ENCODE assay signal across 33 cellular contexts in the genomic region with DNA sequence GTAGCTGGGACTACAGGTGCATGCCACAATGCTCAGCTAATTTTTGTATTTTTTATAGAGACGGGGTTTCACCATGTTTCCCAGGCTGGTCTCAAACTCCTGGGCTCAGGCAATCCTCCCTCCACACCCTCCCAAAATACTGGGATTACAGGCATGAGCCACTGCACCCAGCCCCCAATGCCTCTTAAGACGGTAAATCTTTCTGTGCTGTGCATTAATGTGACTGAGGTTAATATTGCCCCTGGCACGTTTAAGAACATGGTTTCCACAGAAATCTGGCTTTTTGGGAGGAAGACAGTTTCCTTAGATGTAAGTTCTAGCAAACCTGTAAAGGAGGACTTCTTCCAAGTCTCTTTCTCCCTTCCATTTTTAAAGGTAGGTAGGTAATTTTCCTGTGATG.
"Had no signal": no experiment of that assay in that cellular context is flagged by ENCODE, and none has a peak within 500 bp of the region (broad histone marks: within the 10 kb centered on the region; RNA-seq: fewer than 3 reads in every experiment).

No MANE protein-coding gene starts in this region.

- H3K36me3 ChIP-seq: MG63 had no signal

- H3K9me3 ChIP-seq: MG63 had no signal

- H3K27ac ChIP-seq: KMS-11 had no signal

- DNase-seq: Karpas-422, Kasumi-1, MG63, MM.1S, MV-4-11, NCI-H1048, NCI-H1092, NCI-H1092 treated with DMSO at 0.1 percent for 48 hours, NCI-H1105, NCI-H1105 treated with DMSO at 0.1 percent for 48 hours, NCI-H1417, NCI-H1417 treated with DMSO at 0.1 percent for 48 hours, NCI-H1436, NCI-H1436 treated with DMSO at 0.1 percent for 48 hours, NCI-H146, NCI-H1694, NCI-H1694 treated with DMSO at 0.1 percent for 48 hours, NCI-H187, NCI-H187 treated with DMSO at 0.1 percent for 48 hours, NCI-H1930, NCI-H2029 treated with DMSO at 0.1 percent for 48 hours, NCI-H2081, NCI-H2081 treated with DMSO at 0.1 percent for 48 hours, NCI-H2107, NCI-H2171, NCI-H2171 treated with DMSO at 0.1 percent for 48 hours, NCI-H226, NCI-H345, NCI-H446, NCI-H446 treated with DMSO at 0.1 percent for 48 hours, NCI-H510A, NCI-H510A treated with DMSO at 0.1 percent for 48 hours had no signal

- H3K4me3 ChIP-seq: MG63 had no signal
